13 cellular contexts compared by ENCODE assay signal in the genomic region with DNA sequence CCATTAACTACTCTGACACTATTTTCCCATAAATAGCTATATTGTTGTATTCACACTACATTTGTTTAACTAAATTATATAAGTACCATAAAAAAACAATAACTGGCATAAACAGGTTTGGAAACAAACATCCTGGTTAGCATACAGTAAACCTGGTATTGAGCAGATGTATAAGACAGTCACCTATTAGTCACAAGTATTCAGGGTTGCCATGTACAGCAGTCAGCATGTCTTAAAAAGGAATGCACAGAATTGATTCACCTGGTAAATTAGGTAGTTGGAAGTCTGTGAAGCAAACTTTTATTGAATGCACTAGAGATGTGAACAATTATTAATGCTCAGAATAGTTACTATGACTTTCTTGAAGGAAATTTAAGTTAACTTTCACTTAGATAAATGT.
DNase-seq lines count a peak whose midpoint lies in the region; ATAC-seq and TF ChIP-seq lines count a peak whose summit lies in the region.
"Had no signal": no experiment of that assay in that cellular context is flagged by ENCODE, and none has a peak within 500 bp of the region (broad histone marks: within the 10 kb centered on the region; RNA-seq: fewer than 3 reads in every experiment).

No MANE protein-coding gene starts in this region.

- H3K9me3 ChIP-seq in PC-3 (ENCODE audit: low read length) (no peaks in the 10 kb centered on the region), RWPE2 (ENCODE audit: severe bottlenecking) (no peaks in the 10 kb centered on the region), upper lobe of left lung (no peaks in the 10 kb centered on the region)

- no peaks in the 10 kb centered on the region for H3K79me2 ChIP-seq in PC-3 (ENCODE audit: low read length)

- H3K36me3 ChIP-seq in PC-3 (ENCODE audit: low read depth, low read length) (no peaks in the 10 kb centered on the region), RWPE2 (ENCODE audit: low read depth) (no peaks in the 10 kb centered on the region), upper lobe of left lung (no peaks in the 10 kb centered on the region)

- H3K4me2 ChIP-seq in PC-3 (ENCODE audit: low read length): peak overlapping the region; percentile 27; the same call in 1 of the 2 replicates
- H3K4me2 ChIP-seq: GM23338 had no signal

- H3K4me3 ChIP-seq in PC-3 (ENCODE audit: low read length): no peak overlapping the region
- no peak overlapping the region for H3K4me3 ChIP-seq in RWPE2 (ENCODE audit: severe bottlenecking)
- no peak overlapping the region for H3K4me3 ChIP-seq in epithelial cell of esophagus (ENCODE audit: low read length)
- H3K4me3 ChIP-seq in upper lobe of left lung: no peak overlapping the region
- H3K4me3 ChIP-seq: GM23338 had no signal

- H2AFZ ChIP-seq in PC-3 (ENCODE audit: low read length): no peak overlapping the region
- H2AFZ ChIP-seq: GM23338 had no signal

- H3K4me1 ChIP-seq in PC-3 (ENCODE audit: insufficient read depth, low read length) (peaks cover 9% of the 10 kb centered on the region), RWPE2 (ENCODE audit: insufficient read depth, poor library complexity, severe bottlenecking) (peaks cover 3% of the 10 kb centered on the region), upper lobe of left lung (no peaks in the 10 kb centered on the region)

- POLR2A ChIA-PET in PC-3 (lab: Charles Lee; ENCODE audit: unreplicated experiment): no interaction called here

- H4K20me1 ChIP-seq in PC-3 (ENCODE audit: low read length): no peaks in the 10 kb centered on the region

- intact Hi-C loops in PC-3 (cut with micrococcal nuclease): no loop called here

- ATAC-seq in PC-3 (peak; percentile 95), RWPE2 (ENCODE audit: low read depth) (peak; percentile 87), GM21515 (IDR thresholded peaks at IDR 0.05; ENCODE audit: unreplicated experiment) (no peak), upper lobe of left lung (ENCODE audit: low FRiP score in 2 of 2) (no peak)
- ATAC-seq: CD8-positive, alpha-beta T cell; GM23338 had no signal

- H3K27me3 ChIP-seq in PC-3 (ENCODE audit: low read length) (no peaks in the 10 kb centered on the region), RWPE2 (ENCODE audit: insufficient read depth, poor library complexity, severe bottlenecking) (no peaks in the 10 kb centered on the region), upper lobe of left lung (no peaks in the 10 kb centered on the region)

- TF ChIP-seq CTCF in PC-3 (conservative IDR thresholded peaks at IDR 0.05; ENCODE audit: low read depth, low read length): no peak
- TF ChIP-seq CTCF in RWPE2 (IDR thresholded peaks at IDR 0.05; ENCODE audit: poor library complexity, severe bottlenecking): no peak
- TF ChIP-seq CTCF in epithelial cell of esophagus (IDR thresholded peaks at IDR 0.05; ENCODE audit: insufficient read depth, low read depth, low read length, missing control alignments): no peak
- TF ChIP-seq CTCF in upper lobe of left lung (IDR thresholded peaks at IDR 0.05): no peak

- H3K27ac ChIP-seq in PC-3 (ENCODE audit: low read length) (peak overlapping the region; percentile 57), RWPE2 (ENCODE audit: poor library complexity, severe bottlenecking) (no peak overlapping the region), upper lobe of left lung (no peak overlapping the region)
- H3K27ac ChIP-seq: HL-60 had no signal

- BruUV-seq in PC-3 (replicated peaks; lab: Mats Ljungman, UMichigan): no TSS peak

- H3K9me2 ChIP-seq in PC-3 (replicated peaks; ENCODE audit: low read length): no peaks in the 10 kb centered on the region

- H3F3A ChIP-seq in PC-3 (ENCODE audit: low read length, unreplicated experiment): no peaks in the 10 kb centered on the region

- CTCF ChIA-PET in PC-3 (lab: Charles Lee): no interaction called here

- no peak for TF ChIP-seq POLR2A in upper lobe of left lung (IDR thresholded peaks at IDR 0.05)

- H3K9ac ChIP-seq in PC-3 (ENCODE audit: low read length): no peak overlapping the region

- peak; percentile 69 for DNase-seq in PC-3
- no peak for DNase-seq in RWPE2 (ENCODE audit: low spot score)
- DNase-seq in epithelial cell of esophagus (ENCODE audit: low read depth): peak; percentile 84
- DNase-seq in upper lobe of left lung: no peak
- no peak for DNase-seq in NCI-H510A treated with DMSO at 0.1 percent for 48 hours (lab: John Stamatoyannopoulos, UW)
- DNase-seq: CD8-positive, alpha-beta T cell; COR-L47; DMS153; GF-D8; H7 had no signal

- TF ChIP-seq EP300 in upper lobe of left lung (IDR thresholded peaks at IDR 0.05): no peak

Comparison
In these comparisons a context has a peak if more than half of its experiments do, and no peak if none do; other contexts are left out.
1. ATAC-seq: peak in PC-3 (single experiment) and RWPE2 (single experiment); none in GM21515 (single experiment) and upper lobe of left lung (0 of 2).
2. DNase-seq: peak in PC-3 (single experiment) and epithelial cell of esophagus (single experiment); none in RWPE2 (single experiment), upper lobe of left lung (0 of 2) and NCI-H510A treated with DMSO at 0.1 percent for 48 hours (single experiment).